ENCODE assay signal across 1 cellular context in genomic region chr21:17512245-17513213, GRCh38.
A peak's percentile ranks its signal among the peaks of the same experiment; 100 is the strongest.
TF ChIP-seq lines count a peak whose summit lies in the region.

Gene CXADR, plus strand, starts transcription at chr21:17513043. Its CDS starts 87 bp downstream, at chr21:17513130.

TF ChIP-seq in HepG2, 621 proteins besides CTCF, POLR2A, EP300 and RAD21 (continued from another document and continues in another):
- TF ChIP-seq, protein P1, sequence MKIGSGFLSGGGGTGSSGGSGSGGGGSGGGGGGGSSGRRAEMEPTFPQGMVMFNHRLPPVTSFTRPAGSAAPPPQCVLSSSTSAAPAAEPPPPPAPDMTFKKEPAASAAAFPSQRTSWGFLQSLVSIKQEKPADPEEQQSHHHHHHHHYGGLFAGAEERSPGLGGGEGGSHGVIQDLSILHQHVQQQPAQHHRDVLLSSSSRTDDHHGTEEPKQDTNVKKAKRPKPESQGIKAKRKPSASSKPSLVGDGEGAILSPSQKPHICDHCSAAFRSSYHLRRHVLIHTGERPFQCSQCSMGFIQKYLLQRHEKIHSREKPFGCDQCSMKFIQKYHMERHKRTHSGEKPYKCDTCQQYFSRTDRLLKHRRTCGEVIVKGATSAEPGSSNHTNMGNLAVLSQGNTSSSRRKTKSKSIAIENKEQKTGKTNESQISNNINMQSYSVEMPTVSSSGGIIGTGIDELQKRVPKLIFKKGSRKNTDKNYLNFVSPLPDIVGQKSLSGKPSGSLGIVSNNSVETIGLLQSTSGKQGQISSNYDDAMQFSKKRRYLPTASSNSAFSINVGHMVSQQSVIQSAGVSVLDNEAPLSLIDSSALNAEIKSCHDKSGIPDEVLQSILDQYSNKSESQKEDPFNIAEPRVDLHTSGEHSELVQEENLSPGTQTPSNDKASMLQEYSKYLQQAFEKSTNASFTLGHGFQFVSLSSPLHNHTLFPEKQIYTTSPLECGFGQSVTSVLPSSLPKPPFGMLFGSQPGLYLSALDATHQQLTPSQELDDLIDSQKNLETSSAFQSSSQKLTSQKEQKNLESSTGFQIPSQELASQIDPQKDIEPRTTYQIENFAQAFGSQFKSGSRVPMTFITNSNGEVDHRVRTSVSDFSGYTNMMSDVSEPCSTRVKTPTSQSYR (CRISPR knock-in tag; IDR thresholded peaks at IDR 0.05; ENCODE audit: borderline replicate concordance), result peak; percentile 87
- TF ChIP-seq TCF7L2 (IDR thresholded peaks at IDR 0.05; ENCODE audit: low read depth, low read length), result no peak
- TF ChIP-seq ZNF878 (CRISPR knock-in tag; IDR thresholded peaks at IDR 0.05), result 0 out of 2 replicates have a peak, but pooled peaks have one; percentile 65
- peak; percentile 61 for TF ChIP-seq FOSL2 (CRISPR knock-in tag; IDR thresholded peaks at IDR 0.05)
- no peak; the same call in 1 of the 2 replicates for TF ChIP-seq FOXO1 (CRISPR knock-in tag; IDR thresholded peaks at IDR 0.05)
- no peak for TF ChIP-seq SMAD9 (CRISPR knock-in tag; IDR thresholded peaks at IDR 0.05)
- peak; percentile 81; the same call in 1 of the 2 replicates for TF ChIP-seq KDM5B (CRISPR knock-in tag; IDR thresholded peaks at IDR 0.05; ENCODE audit: borderline replicate concordance)
- peak; percentile 53; the same call in 1 of the 2 replicates for TF ChIP-seq TFAP4 (IDR thresholded peaks at IDR 0.05; ENCODE audit: borderline replicate concordance, low read depth)
- TF ChIP-seq, protein P2, sequence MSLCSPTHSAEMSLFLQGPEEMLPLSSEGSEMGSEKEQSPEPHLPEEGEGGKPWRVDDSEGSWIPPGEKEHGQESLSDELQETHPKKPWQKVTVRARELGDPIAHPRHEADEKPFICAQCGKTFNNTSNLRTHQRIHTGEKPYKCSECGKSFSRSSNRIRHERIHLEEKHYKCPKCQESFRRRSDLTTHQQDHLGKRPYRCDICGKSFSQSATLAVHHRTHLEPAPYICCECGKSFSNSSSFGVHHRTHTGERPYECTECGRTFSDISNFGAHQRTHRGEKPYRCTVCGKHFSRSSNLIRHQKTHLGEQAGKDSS (CRISPR knock-in tag; IDR thresholded peaks at IDR 0.05; ENCODE audit: borderline replicate concordance, low read depth), result 0 out of 2 replicates have a peak, but pooled peaks have one; percentile 42
- TF ChIP-seq ZMYM3 (CRISPR knock-in tag; IDR thresholded peaks at IDR 0.05), result peak; percentile 49; the same call in 1 of the 2 replicates
- TF ChIP-seq ZNF343 (CRISPR knock-in tag; IDR thresholded peaks at IDR 0.05), result peak; percentile 97
- TF ChIP-seq JUND (CRISPR knock-in tag; IDR thresholded peaks at IDR 0.05), result 0 out of 2 replicates have a peak, but pooled peaks have one; percentile 7
- no peak for TF ChIP-seq CENPT (CRISPR knock-in tag; IDR thresholded peaks at IDR 0.05; ENCODE audit: low read depth)
- peak; percentile 53; the same call in 1 of the 2 replicates for TF ChIP-seq NFKB2 (CRISPR knock-in tag; IDR thresholded peaks at IDR 0.05; ENCODE audit: borderline replicate concordance)
- TF ChIP-seq ARNTL (CRISPR knock-in tag; IDR thresholded peaks at IDR 0.05), result peak; percentile 79
- TF ChIP-seq, protein P3, sequence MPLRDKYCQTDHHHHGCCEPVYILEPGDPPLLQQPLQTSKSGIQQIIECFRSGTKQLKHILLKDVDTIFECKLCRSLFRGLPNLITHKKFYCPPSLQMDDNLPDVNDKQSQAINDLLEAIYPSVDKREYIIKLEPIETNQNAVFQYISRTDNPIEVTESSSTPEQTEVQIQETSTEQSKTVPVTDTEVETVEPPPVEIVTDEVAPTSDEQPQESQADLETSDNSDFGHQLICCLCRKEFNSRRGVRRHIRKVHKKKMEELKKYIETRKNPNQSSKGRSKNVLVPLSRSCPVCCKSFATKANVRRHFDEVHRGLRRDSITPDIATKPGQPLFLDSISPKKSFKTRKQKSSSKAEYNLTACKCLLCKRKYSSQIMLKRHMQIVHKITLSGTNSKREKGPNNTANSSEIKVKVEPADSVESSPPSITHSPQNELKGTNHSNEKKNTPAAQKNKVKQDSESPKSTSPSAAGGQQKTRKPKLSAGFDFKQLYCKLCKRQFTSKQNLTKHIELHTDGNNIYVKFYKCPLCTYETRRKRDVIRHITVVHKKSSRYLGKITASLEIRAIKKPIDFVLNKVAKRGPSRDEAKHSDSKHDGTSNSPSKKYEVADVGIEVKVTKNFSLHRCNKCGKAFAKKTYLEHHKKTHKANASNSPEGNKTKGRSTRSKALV (CRISPR knock-in tag; IDR thresholded peaks at IDR 0.05), result no peak
- TF ChIP-seq ETS1 (CRISPR knock-in tag; IDR thresholded peaks at IDR 0.05), result no peak
- no peak for TF ChIP-seq SIX4 (CRISPR knock-in tag; IDR thresholded peaks at IDR 0.05)
- TF ChIP-seq SNAPC2 (CRISPR knock-in tag; IDR thresholded peaks at IDR 0.05), result no peak; the same call in 1 of the 2 replicates
- TF ChIP-seq, protein P4, sequence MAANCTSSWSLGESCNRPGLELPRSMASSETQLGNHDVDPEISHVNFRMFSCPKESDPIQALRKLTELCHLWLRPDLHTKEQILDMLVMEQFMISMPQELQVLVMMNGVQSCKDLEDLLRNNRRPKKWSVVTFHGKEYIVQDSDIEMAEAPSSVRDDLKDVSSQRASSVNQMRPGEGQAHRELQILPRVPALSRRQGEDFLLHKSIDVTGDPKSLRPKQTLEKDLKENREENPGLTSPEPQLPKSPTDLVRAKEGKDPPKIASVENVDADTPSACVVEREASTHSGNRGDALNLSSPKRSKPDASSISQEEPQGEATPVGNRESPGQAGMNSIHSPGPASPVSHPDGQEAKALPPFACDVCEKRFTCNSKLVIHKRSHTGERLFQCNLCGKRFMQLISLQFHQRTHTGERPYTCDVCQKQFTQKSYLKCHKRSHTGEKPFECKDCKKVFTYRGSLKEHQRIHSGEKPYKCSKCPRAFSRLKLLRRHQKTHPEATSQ (CRISPR knock-in tag; IDR thresholded peaks at IDR 0.05; ENCODE audit: borderline replicate concordance), result 0 out of 2 replicates have a peak, but pooled peaks have one; percentile 13
- TF ChIP-seq ZFP36 (IDR thresholded peaks at IDR 0.05; ENCODE audit: borderline replicate concordance, low read depth, low read length, partially characterized antibody), result no peak
- TF ChIP-seq EZH2 (conservative IDR thresholded peaks at IDR 0.05; ENCODE audit: low read depth, low read length), result no peak
- TF ChIP-seq, protein P5, sequence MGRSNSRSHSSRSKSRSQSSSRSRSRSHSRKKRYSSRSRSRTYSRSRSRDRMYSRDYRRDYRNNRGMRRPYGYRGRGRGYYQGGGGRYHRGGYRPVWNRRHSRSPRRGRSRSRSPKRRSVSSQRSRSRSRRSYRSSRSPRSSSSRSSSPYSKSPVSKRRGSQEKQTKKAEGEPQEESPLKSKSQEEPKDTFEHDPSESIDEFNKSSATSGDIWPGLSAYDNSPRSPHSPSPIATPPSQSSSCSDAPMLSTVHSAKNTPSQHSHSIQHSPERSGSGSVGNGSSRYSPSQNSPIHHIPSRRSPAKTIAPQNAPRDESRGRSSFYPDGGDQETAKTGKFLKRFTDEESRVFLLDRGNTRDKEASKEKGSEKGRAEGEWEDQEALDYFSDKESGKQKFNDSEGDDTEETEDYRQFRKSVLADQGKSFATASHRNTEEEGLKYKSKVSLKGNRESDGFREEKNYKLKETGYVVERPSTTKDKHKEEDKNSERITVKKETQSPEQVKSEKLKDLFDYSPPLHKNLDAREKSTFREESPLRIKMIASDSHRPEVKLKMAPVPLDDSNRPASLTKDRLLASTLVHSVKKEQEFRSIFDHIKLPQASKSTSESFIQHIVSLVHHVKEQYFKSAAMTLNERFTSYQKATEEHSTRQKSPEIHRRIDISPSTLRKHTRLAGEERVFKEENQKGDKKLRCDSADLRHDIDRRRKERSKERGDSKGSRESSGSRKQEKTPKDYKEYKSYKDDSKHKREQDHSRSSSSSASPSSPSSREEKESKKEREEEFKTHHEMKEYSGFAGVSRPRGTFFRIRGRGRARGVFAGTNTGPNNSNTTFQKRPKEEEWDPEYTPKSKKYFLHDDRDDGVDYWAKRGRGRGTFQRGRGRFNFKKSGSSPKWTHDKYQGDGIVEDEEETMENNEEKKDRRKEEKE (IDR thresholded peaks at IDR 0.05), result no peak
- TF ChIP-seq HDAC1 (CRISPR knock-in tag; IDR thresholded peaks at IDR 0.05), result peak; percentile 89
- no peak for TF ChIP-seq ATF5 (CRISPR knock-in tag; IDR thresholded peaks at IDR 0.05; ENCODE audit: low read depth)
- TF ChIP-seq ZNF34 (CRISPR knock-in tag; IDR thresholded peaks at IDR 0.05; ENCODE audit: borderline replicate concordance), result peak; percentile 27; the same call in 1 of the 2 replicates
- no peak for TF ChIP-seq MAF1 (CRISPR knock-in tag; IDR thresholded peaks at IDR 0.05; ENCODE audit: borderline replicate concordance)
- TF ChIP-seq, protein P6, sequence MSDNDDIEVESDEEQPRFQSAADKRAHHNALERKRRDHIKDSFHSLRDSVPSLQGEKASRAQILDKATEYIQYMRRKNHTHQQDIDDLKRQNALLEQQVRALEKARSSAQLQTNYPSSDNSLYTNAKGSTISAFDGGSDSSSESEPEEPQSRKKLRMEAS (IDR thresholded peaks at IDR 0.05), result peak; percentile 41; the same call in 1 of the 2 replicates
- no peak; the same call in 1 of the 2 replicates for TF ChIP-seq ETV6 (CRISPR knock-in tag; conservative IDR thresholded peaks at IDR 0.05)
- TF ChIP-seq ZSCAN20 (CRISPR knock-in tag; IDR thresholded peaks at IDR 0.05; ENCODE audit: borderline replicate concordance), result no peak
- TF ChIP-seq ARNT (IDR thresholded peaks at IDR 0.05), result no peak
- no peak for TF ChIP-seq HMG20B (CRISPR knock-in tag; conservative IDR thresholded peaks at IDR 0.05)
- no peak for TF ChIP-seq CBX2 (IDR thresholded peaks at IDR 0.05; ENCODE audit: low read depth, low read length)
- no peak for TF ChIP-seq CBX2 (CRISPR knock-in tag; IDR thresholded peaks at IDR 0.05; ENCODE audit: low read depth)
- TF ChIP-seq HNRNPL (IDR thresholded peaks at IDR 0.05; ENCODE audit: low read depth, low read length), result 0 out of 2 replicates have a peak, but pooled peaks have one; percentile 11
- peak; percentile 95 for TF ChIP-seq ZNF687 (CRISPR knock-in tag; IDR thresholded peaks at IDR 0.05)
- TF ChIP-seq HES4 (CRISPR knock-in tag; IDR thresholded peaks at IDR 0.05; ENCODE audit: borderline replicate concordance), result 0 out of 2 replicates have a peak, but pooled peaks have one; percentile 76
- TF ChIP-seq, protein P7, sequence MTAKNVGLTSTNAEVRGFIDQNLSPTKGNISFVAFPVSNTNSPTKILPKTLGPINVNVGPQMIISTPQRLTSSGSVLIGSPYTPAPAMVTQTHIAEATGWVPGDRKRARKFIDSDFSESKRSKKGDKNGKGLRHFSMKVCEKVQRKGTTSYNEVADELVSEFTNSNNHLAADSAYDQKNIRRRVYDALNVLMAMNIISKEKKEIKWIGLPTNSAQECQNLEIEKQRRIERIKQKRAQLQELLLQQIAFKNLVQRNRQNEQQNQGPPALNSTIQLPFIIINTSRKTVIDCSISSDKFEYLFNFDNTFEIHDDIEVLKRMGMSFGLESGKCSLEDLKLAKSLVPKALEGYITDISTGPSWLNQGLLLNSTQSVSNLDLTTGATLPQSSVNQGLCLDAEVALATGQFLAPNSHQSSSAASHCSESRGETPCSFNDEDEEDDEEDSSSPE (CRISPR knock-in tag; IDR thresholded peaks at IDR 0.05), result peak; percentile 67
- TF ChIP-seq ZNF510 (CRISPR knock-in tag; IDR thresholded peaks at IDR 0.05; ENCODE audit: low read depth), result peak; percentile 69; the same call in 1 of the 2 replicates
- TF ChIP-seq GZF1 (CRISPR knock-in tag; IDR thresholded peaks at IDR 0.05), result no peak
- TF ChIP-seq ZNF768 (CRISPR knock-in tag; IDR thresholded peaks at IDR 0.05), result peak; percentile 35; the same call in 1 of the 2 replicates
- 0 out of 2 replicates have a peak, but pooled peaks have one; percentile 79 for TF ChIP-seq ZNF230 (CRISPR knock-in tag; IDR thresholded peaks at IDR 0.05)
- TF ChIP-seq MEIS2 (CRISPR knock-in tag; IDR thresholded peaks at IDR 0.05), result peak; percentile 34; the same call in 1 of the 2 replicates
- no peak for TF ChIP-seq ZNF44 (CRISPR knock-in tag; IDR thresholded peaks at IDR 0.05)
- TF ChIP-seq ZBTB21 (CRISPR knock-in tag; IDR thresholded peaks at IDR 0.05), result no peak
- no peak for TF ChIP-seq ONECUT2 (CRISPR knock-in tag; IDR thresholded peaks at IDR 0.05)
